16 cellular contexts compared by ENCODE assay signal in genomic region chr2:107263596-107264090, GRCh38.
"Had no signal": no experiment of that assay in that cellular context is flagged by ENCODE, and none has a peak within 500 bp of the region (broad histone marks: within the 10 kb centered on the region; RNA-seq: fewer than 3 reads in every experiment).

No MANE protein-coding gene starts in this region.

- ATAC-seq: stimulated activated effector memory CD8-positive, alpha-beta T cell treated with anti-CD3 and anti-CD28 coated beads, Interleukin-12 subunit alpha, Interleukin-12 subunit beta, amount 100 ng/mL, for 72 hours had no signal

- H3K36me3 Mint-ChIP-seq: activated naive CD4-positive, alpha-beta T cell treated with anti-CD3 and anti-CD28 coated beads, Interleukin-2, amount 10 ng/mL, durations not matched to agents 7 days and 5 days; stimulated activated effector memory CD8-positive, alpha-beta T cell treated with anti-CD3 and anti-CD28 coated beads, Interleukin-12 subunit alpha, Interleukin-12 subunit beta, amount 100 ng/mL, for 72 hours had no signal

- H3K4me1 Mint-ChIP-seq: activated naive CD4-positive, alpha-beta T cell treated with anti-CD3 and anti-CD28 coated beads, Interleukin-2, amount 10 ng/mL, durations not matched to agents 7 days and 5 days; stimulated activated effector memory CD8-positive, alpha-beta T cell treated with anti-CD3 and anti-CD28 coated beads, Interleukin-12 subunit alpha, Interleukin-12 subunit beta, amount 100 ng/mL, for 72 hours had no signal

- H3K27me3 Mint-ChIP-seq: activated naive CD4-positive, alpha-beta T cell treated with anti-CD3 and anti-CD28 coated beads, Interleukin-2, amount 10 ng/mL, durations not matched to agents 7 days and 5 days had no signal

- H3K4me1 ChIP-seq: ascending aorta, breast epithelium, esophagus squamous epithelium had no signal

- H3K27me3 ChIP-seq: ascending aorta, breast epithelium, esophagus squamous epithelium had no signal

- H3K27ac Mint-ChIP-seq: activated naive CD4-positive, alpha-beta T cell treated with anti-CD3 and anti-CD28 coated beads, Interleukin-2, amount 10 ng/mL, durations not matched to agents 7 days and 5 days; activated T-helper 2 cell treated with anti-CD3 and anti-CD28 coated beads, Interferon-gamma antibody, Interleukin-2, Interleukin-4, amounts not matched to agents 10 μg/mL and 5 μg/mL and 100 μg/mL, durations not matched to agents 14 hours and 24 hours and 36 hours; nephron progenitor cell; stimulated activated effector memory CD8-positive, alpha-beta T cell treated with anti-CD3 and anti-CD28 coated beads, Interleukin-12 subunit alpha, Interleukin-12 subunit beta, amount 100 ng/mL, for 72 hours had no signal

- H3K36me3 ChIP-seq: ascending aorta, breast epithelium, esophagus squamous epithelium, thoracic aorta had no signal

- H3K27ac ChIP-seq: ascending aorta, breast epithelium, esophagus squamous epithelium, thoracic aorta had no signal

- H3K9me3 Mint-ChIP-seq: activated naive CD4-positive, alpha-beta T cell treated with anti-CD3 and anti-CD28 coated beads, Interleukin-2, amount 10 ng/mL, durations not matched to agents 7 days and 5 days; activated T-helper 2 cell treated with anti-CD3 and anti-CD28 coated beads, Interferon-gamma antibody, Interleukin-2, Interleukin-4, amounts not matched to agents 10 μg/mL and 5 μg/mL and 100 μg/mL, durations not matched to agents 14 hours and 24 hours and 36 hours had no signal

- H3K9me3 ChIP-seq: ascending aorta, breast epithelium, esophagus squamous epithelium, thoracic aorta had no signal

- FAIRE-seq: endothelial cell of umbilical vein had no signal

- H3K4me3 Mint-ChIP-seq: activated naive CD4-positive, alpha-beta T cell treated with anti-CD3 and anti-CD28 coated beads, Interleukin-2, amount 10 ng/mL, durations not matched to agents 7 days and 5 days; nephron progenitor cell; stimulated activated effector memory CD8-positive, alpha-beta T cell treated with anti-CD3 and anti-CD28 coated beads, Interleukin-12 subunit alpha, Interleukin-12 subunit beta, amount 100 ng/mL, for 72 hours had no signal

- H3K4me3 ChIP-seq: ascending aorta, breast epithelium, esophagus squamous epithelium, thoracic aorta had no signal

- DNase-seq: activated CD4-positive, alpha-beta T cell treated with anti-CD3 and anti-CD28 coated beads for 1 hour; activated CD4-positive, alpha-beta T cell treated with anti-CD3 and anti-CD28 coated beads, Interleukin-2, amount 50 U/mL, for 48 hours; activated naive CD4-positive, alpha-beta T cell treated with anti-CD3 and anti-CD28 coated beads, Interleukin-2, amount 10 ng/mL, durations not matched to agents 7 days and 5 days; activated T-cell treated with anti-CD3 and anti-CD28 coated beads, Interleukin-2, amount 50 U/mL, for 1 hour; cerebellar nuclear complex; effector CD8-positive, alpha-beta T cell; esophagus squamous epithelium; nephron progenitor cell; stimulated activated CD4-positive, alpha-beta T cell treated with anti-CD3 and anti-CD28 coated beads, Interleukin-12 subunit alpha, Interleukin-12 subunit beta, amount 100 ng/mL, for 4 hours; stimulated activated CD4-positive, alpha-beta T cell treated with anti-CD3 and anti-CD28 coated beads, Interleukin-2, amount 100 ng/mL, for 24 hours had no signal
